In the genomic region with DNA sequence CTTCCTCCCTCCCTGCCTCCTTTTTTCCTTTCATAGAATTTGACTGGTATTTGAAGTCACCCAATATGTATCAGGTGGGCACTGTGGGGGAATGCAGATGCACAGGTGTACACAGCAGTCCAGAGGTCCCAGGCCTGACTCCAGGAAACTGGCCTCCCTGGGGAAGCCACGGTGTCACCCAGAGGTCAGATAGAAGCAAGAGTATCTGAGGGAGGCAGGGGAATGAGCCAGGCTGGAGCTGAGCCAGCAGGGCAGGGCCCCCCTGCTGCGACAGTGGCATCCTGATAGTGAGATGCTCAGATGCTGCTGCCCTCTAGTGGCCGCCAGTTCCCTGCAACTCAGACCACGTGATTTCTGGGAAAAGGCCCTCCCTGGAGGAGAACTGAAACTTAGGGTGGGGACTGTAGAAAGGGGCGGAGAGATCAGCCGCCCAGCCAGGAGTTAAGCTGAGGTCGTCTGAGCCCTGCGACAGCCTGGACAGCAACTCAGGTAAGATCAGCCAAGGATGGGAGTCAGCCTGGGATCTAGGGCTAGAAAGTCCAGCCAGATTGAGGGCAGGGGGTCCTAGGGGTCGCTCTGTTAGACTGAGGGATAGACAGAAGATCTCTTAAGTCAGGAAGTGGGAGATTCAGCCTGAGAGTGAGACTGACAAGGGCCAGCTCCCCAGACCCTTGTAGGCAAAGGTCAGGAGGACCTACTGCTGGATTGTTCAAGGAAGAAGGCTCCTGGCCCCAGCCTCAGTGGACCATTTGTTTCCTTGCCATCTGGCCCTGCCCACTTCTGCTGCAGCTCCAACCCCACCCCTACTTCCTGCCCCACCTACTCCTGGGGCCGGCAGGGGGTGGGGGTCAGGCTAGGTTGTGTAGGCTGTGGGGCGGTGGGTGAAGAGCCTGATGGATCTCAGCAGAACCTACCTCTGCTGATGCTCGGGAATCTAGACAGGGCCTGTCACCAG, we compare ENCODE assay signal across 8 cellular contexts. TPM values are rescaled to one million over a fixed set of nuclear protein-coding genes. Genes with fewer than 3 reads are reported as not detected.
A peak's percentile ranks its signal among the peaks of the same experiment; 100 is the strongest.
DNase-seq lines count a peak whose midpoint lies in the region; ATAC-seq, FAIRE-seq and TF ChIP-seq lines count a peak whose summit lies in the region.

A gene with protein sequence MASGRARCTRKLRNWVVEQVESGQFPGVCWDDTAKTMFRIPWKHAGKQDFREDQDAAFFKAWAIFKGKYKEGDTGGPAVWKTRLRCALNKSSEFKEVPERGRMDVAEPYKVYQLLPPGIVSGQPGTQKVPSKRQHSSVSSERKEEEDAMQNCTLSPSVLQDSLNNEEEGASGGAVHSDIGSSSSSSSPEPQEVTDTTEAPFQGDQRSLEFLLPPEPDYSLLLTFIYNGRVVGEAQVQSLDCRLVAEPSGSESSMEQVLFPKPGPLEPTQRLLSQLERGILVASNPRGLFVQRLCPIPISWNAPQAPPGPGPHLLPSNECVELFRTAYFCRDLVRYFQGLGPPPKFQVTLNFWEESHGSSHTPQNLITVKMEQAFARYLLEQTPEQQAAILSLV (plus strand): TSS at position 416 of the 955 bp plus-strand sequence. CDS start 880 bp downstream, outside the sequence.

- in situ Hi-C loops in G401 (cut with HindIII; ENCODE audit: low sequenced_read_pairs), result no loop called here

- H3K9me3 Mint-ChIP-seq in activated T-helper 2 cell treated with anti-CD3 and anti-CD28 coated beads, Interferon-gamma antibody, Interleukin-2, Interleukin-4, amounts not matched to agents 10 μg/mL and 5 μg/mL and 100 μg/mL, durations not matched to agents 14 hours and 24 hours and 36 hours, result no peaks in the 10 kb centered on the region
- H3K9me3 Mint-ChIP-seq in natural killer cell treated with Interleukin-12 subunit alpha and Interleukin-12 subunit beta and Interleukin-15 and Interleukin-18, amount 100 ng/mL, for 72 hours, result no peaks in the 10 kb centered on the region

- peak; percentile 85 for ATAC-seq in RWPE2 (ENCODE audit: low read depth)
- peak; percentile 91 to 93 for ATAC-seq in natural killer cell treated with Interleukin-12 subunit alpha and Interleukin-12 subunit beta and Interleukin-15 and Interleukin-18, amount 100 ng/mL, for 72 hours
- ATAC-seq in stimulated activated naive CD8-positive, alpha-beta T cell treated with anti-CD3 and anti-CD28 coated beads, Interleukin-15, Interleukin-2, amounts not matched to agents 100 U/mL and 50 U/mL, for 24 hours, result peak; percentile 88

- DNase-seq in G401 (ENCODE audit: low spot score) (peak; percentile 90), H54 (ENCODE audit: insufficient read length, low spot score) (peak; percentile 84), LoVo (ENCODE audit: low spot score) (peak; percentile 97), RWPE2 (ENCODE audit: low spot score) (no peak), fibroblast of peridontal ligament (ENCODE audit: extremely low read depth) (peak; percentile 97)
- peak; percentile 97 for DNase-seq in activated T-helper 2 cell treated with anti-CD3 and anti-CD28 coated beads, Interferon-gamma antibody, Interleukin-2, Interleukin-4, amounts not matched to agents 10 μg/mL and 5 μg/mL and 100 μg/mL, durations not matched to agents 14 hours and 24 hours and 36 hours (ENCODE audit: low spot score)
- DNase-seq in natural killer cell treated with Interleukin-12 subunit alpha and Interleukin-12 subunit beta and Interleukin-15 and Interleukin-18, amount 100 ng/mL, for 72 hours (ENCODE audit: low spot score), result peak; percentile 96
- DNase-seq in stimulated activated naive CD8-positive, alpha-beta T cell treated with anti-CD3 and anti-CD28 coated beads, Interleukin-15, Interleukin-2, amounts not matched to agents 100 U/mL and 50 U/mL, for 24 hours, result peak; percentile 98

- peak within 1 kb of the TSS; percentile 71 for H3K27ac ChIP-seq in RWPE2 (ENCODE audit: poor library complexity, severe bottlenecking)

- peaks cover 38% of the 10 kb centered on the region for H3K4me1 Mint-ChIP-seq in activated T-helper 2 cell treated with anti-CD3 and anti-CD28 coated beads, Interferon-gamma antibody, Interleukin-2, Interleukin-4, amounts not matched to agents 10 μg/mL and 5 μg/mL and 100 μg/mL, durations not matched to agents 14 hours and 24 hours and 36 hours (ENCODE audit: low read depth)
- H3K4me1 Mint-ChIP-seq in natural killer cell treated with Interleukin-12 subunit alpha and Interleukin-12 subunit beta and Interleukin-15 and Interleukin-18, amount 100 ng/mL, for 72 hours (ENCODE audit: low read depth in 2 of 2), result peaks cover 26 to 41% of the 10 kb centered on the region in 2 donors

- peak; percentile 48; the same call in 1 of the 2 replicates for TF ChIP-seq POLR2A in H54 (IDR thresholded peaks at IDR 0.05; ENCODE audit: low read depth, low read length)

- H3K4me3 ChIP-seq in RWPE2 (ENCODE audit: severe bottlenecking), result peak within 1 kb of the TSS; percentile 51

- intact Hi-C loops in activated T-helper 2 cell treated with anti-CD3 and anti-CD28 coated beads, Interferon-gamma antibody, Interleukin-2, Interleukin-4, amounts not matched to agents 10 μg/mL and 5 μg/mL and 100 μg/mL, durations not matched to agents 14 hours and 24 hours and 36 hours (cut with micrococcal nuclease), result loop anchor here (1.0 to 5.0 kb wide), 7 partner anchors 14 to 146 kb away; a partner anchor contains a TSS

- TF ChIP-seq CTCF in RWPE2 (IDR thresholded peaks at IDR 0.05; ENCODE audit: poor library complexity, severe bottlenecking), result peak; percentile 99

- no peaks in the 10 kb centered on the region for H3K27me3 ChIP-seq in RWPE2 (ENCODE audit: insufficient read depth, poor library complexity, severe bottlenecking)

- peak within 1 kb of the TSS; percentile 95 for H3K4me3 Mint-ChIP-seq in activated T-helper 2 cell treated with anti-CD3 and anti-CD28 coated beads, Interferon-gamma antibody, Interleukin-2, Interleukin-4, amounts not matched to agents 10 μg/mL and 5 μg/mL and 100 μg/mL, durations not matched to agents 14 hours and 24 hours and 36 hours (ENCODE audit: low read depth)
- H3K4me3 Mint-ChIP-seq in natural killer cell treated with Interleukin-12 subunit alpha and Interleukin-12 subunit beta and Interleukin-15 and Interleukin-18, amount 100 ng/mL, for 72 hours, result peak within 1 kb of the TSS; percentile 96

- H3K36me3 ChIP-seq in RWPE2 (ENCODE audit: low read depth), result peaks cover 74% of the 10 kb centered on the region

- peak within 1 kb of the TSS; percentile 97 for H3K27ac Mint-ChIP-seq in activated T-helper 2 cell treated with anti-CD3 and anti-CD28 coated beads, Interferon-gamma antibody, Interleukin-2, Interleukin-4, amounts not matched to agents 10 μg/mL and 5 μg/mL and 100 μg/mL, durations not matched to agents 14 hours and 24 hours and 36 hours
- peak within 1 kb of the TSS; percentile 95 to 97 for H3K27ac Mint-ChIP-seq in natural killer cell treated with Interleukin-12 subunit alpha and Interleukin-12 subunit beta and Interleukin-15 and Interleukin-18, amount 100 ng/mL, for 72 hours

- H3K27me3 Mint-ChIP-seq in activated T-helper 2 cell treated with anti-CD3 and anti-CD28 coated beads, Interferon-gamma antibody, Interleukin-2, Interleukin-4, amounts not matched to agents 10 μg/mL and 5 μg/mL and 100 μg/mL, durations not matched to agents 14 hours and 24 hours and 36 hours (ENCODE audit: low read depth), result no peaks in the 10 kb centered on the region
- H3K27me3 Mint-ChIP-seq in natural killer cell treated with Interleukin-12 subunit alpha and Interleukin-12 subunit beta and Interleukin-15 and Interleukin-18, amount 100 ng/mL, for 72 hours, result no peaks in the 10 kb centered on the region

- H3K36me3 Mint-ChIP-seq in activated T-helper 2 cell treated with anti-CD3 and anti-CD28 coated beads, Interferon-gamma antibody, Interleukin-2, Interleukin-4, amounts not matched to agents 10 μg/mL and 5 μg/mL and 100 μg/mL, durations not matched to agents 14 hours and 24 hours and 36 hours (ENCODE audit: low read depth), result peaks cover 87% of the 10 kb centered on the region
- peaks cover 15% of the 10 kb centered on the region for H3K36me3 Mint-ChIP-seq in natural killer cell treated with Interleukin-12 subunit alpha and Interleukin-12 subunit beta and Interleukin-15 and Interleukin-18, amount 100 ng/mL, for 72 hours

- no peaks in the 10 kb centered on the region for H3K9me3 ChIP-seq in RWPE2 (ENCODE audit: severe bottlenecking)

- FAIRE-seq in H54 (lab: Jason Lieb, UNC), result peak; percentile 78

- peaks cover 3% of the 10 kb centered on the region for H3K4me1 ChIP-seq in RWPE2 (ENCODE audit: insufficient read depth, poor library complexity, severe bottlenecking)

RNA-seq across cellular contexts. Expression of the gene that starts here (rescaled TPM):
- total RNA-seq in G401 (2014; rRNA removed; shearing (Covaris generic)), result 8.3 and 14.1 TPM in 2 replicates
- 124 and 129 TPM in 2 replicates for total RNA-seq in activated T-helper 2 cell treated with anti-CD3 and anti-CD28 coated beads, Interferon-gamma antibody, Interleukin-2, Interleukin-4, amounts not matched to agents 10 μg/mL and 5 μg/mL and 100 μg/mL, durations not matched to agents 14 hours and 24 hours and 36 hours
- 100 to 1,000 TPM; 135 to 227 TPM for total RNA-seq in natural killer cell treated with Interleukin-12 subunit alpha and Interleukin-12 subunit beta and Interleukin-15 and Interleukin-18, amount 100 ng/mL, for 72 hours
